ENCODE assay signal across 38 cellular contexts in the genomic region with DNA sequence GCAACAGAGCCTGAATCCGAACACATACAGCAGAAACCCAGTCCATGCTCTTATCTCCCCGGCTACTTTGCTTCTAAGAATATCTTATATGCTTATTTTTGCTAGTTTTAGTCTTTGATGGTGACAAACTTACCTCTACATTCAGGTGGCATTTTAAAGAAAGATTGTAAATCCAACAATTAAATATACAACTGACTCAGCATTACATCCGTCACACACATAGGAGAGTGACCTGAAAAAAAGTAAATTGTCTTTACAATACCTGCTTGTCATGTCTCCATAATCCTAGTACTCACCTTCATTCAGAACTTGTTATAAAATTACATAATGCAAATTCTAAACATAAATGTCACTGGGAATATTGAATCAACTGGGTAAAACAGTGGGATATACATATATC. TPM values are rescaled to one million over a fixed set of nuclear protein-coding genes. Genes with fewer than 3 reads are reported as not detected.
"Had no signal": no experiment of that assay in that cellular context is flagged by ENCODE, and none has a peak within 500 bp of the region (broad histone marks: within the 10 kb centered on the region; RNA-seq: fewer than 3 reads in every experiment).

No MANE protein-coding gene starts in this region.

- FAIRE-seq: astrocyte, bronchial epithelial cell had no signal

- H3K9me3 ChIP-seq: adrenal gland, ascending aorta, body of pancreas, breast epithelium had no signal

- H3K4me1 ChIP-seq: adrenal gland, ascending aorta, body of pancreas, breast epithelium had no signal

- H3K27me3 ChIP-seq: adrenal gland, ascending aorta, body of pancreas, brain microvascular endothelial cell, breast epithelium, cardiac muscle cell had no signal

- DNase-seq: activated effector memory CD4-positive, alpha-beta T cell treated with anti-CD3 and anti-CD28 coated beads, Interleukin-2, amount 50 U/mL, for 16 hours; activated effector memory CD4-positive, alpha-beta T cell treated with Interleukin-2 at 50 U/mL for 16 hours; activated gamma-delta T cell; activated gamma-delta T cell treated with Interleukin-2 at 50 U/mL for 16 hours; activated naive CD4-positive, alpha-beta T cell; activated naive CD4-positive, alpha-beta T cell treated with anti-CD3 and anti-CD28 coated beads for 36 hours; activated naive CD4-positive, alpha-beta T cell treated with anti-CD3 and anti-CD28 coated beads, Interleukin-2, amount 10 ng/mL, durations not matched to agents 7 days and 5 days; activated naive CD4-positive, alpha-beta T cell treated with anti-CD3 and anti-CD28 coated beads, Interleukin-2, amount 50 U/mL, for 16 hours; activated naive CD4-positive, alpha-beta T cell treated with Interleukin-2 at 50 U/mL for 16 hours; activated naive CD8-positive, alpha-beta T cell treated with anti-CD3 and anti-CD28 coated beads for 36 hours; activated naive CD8-positive, alpha-beta T cell treated with anti-CD3 and anti-CD28 coated beads, Interleukin-2, amount 10 ng/mL, durations not matched to agents 7 days and 5 days; activated naive CD8-positive, alpha-beta T cell treated with anti-CD3 and anti-CD28 coated beads, Interleukin-2, amount 50 U/mL, for 24 hours; activated T-cell treated with anti-CD3 and anti-CD28 coated beads, Interleukin-2, amount 50 U/mL, for 1 hour; activated T-cell treated with anti-CD3 and anti-CD28 coated beads, Interleukin-2, amount 50 U/mL, for 24 hours; activated T-cell treated with anti-CD3 and anti-CD28 coated beads, Interleukin-2, amount 50 U/mL, for 4 hours; activated T-cell treated with anti-CD3 and anti-CD28 coated beads, Interleukin-2, amount 50 U/mL, for 48 hours; activated T-cell treated with anti-CD3 and anti-CD28 coated beads, Interleukin-2, amount 50 U/mL, for 72 hours; adrenal gland; amniotic stem cell; amygdala; anterior cingulate cortex; aorta; body of pancreas; brain microvascular endothelial cell; caudate nucleus; central memory CD4-positive, alpha-beta T cell; cerebellar nuclear complex had no signal

- H3K4me3 ChIP-seq: adrenal gland, ascending aorta, body of pancreas, breast epithelium, cardiac muscle cell had no signal

- H3K27ac ChIP-seq: adrenal gland, ascending aorta, body of pancreas, brain microvascular endothelial cell, breast epithelium, cardiac muscle cell had no signal

- H3K36me3 ChIP-seq: adrenal gland, ascending aorta, brain microvascular endothelial cell, breast epithelium, cardiac muscle cell had no signal

- ATAC-seq: activated naive CD4-positive, alpha-beta T cell treated with anti-CD3 and anti-CD28 coated beads, Interleukin-2, amount 50 U/mL, for 72 hours; activated naive CD8-positive, alpha-beta T cell treated with anti-CD3 and anti-CD28 coated beads, Interleukin-2, amount 50 U/mL, for 24 hours; activated T-cell treated with anti-CD3 and anti-CD28 coated beads, Interleukin-2, amount 50 U/mL, for 4 hours; activated T-cell treated with anti-CD3 and anti-CD28 coated beads, Interleukin-2, amount 50 U/mL, for 72 hours; activated T-helper 17 cell treated with anti-CD3 and anti-CD28 coated beads, Interleukin-2, amount 50 U/mL, for 72 hours; body of pancreas had no signal

RNA-seq across cellular contexts. Expression of gene BMP3, which starts 30.6 kb away (rescaled TPM):
- total RNA-seq: activated naive CD4-positive, alpha-beta T cell treated with anti-CD3 and anti-CD28 coated beads for 36 hours; activated naive CD4-positive, alpha-beta T cell treated with anti-CD3 and anti-CD28 coated beads, Interleukin-2, amount 50 U/mL, for 72 hours; activated naive CD8-positive, alpha-beta T cell treated with anti-CD3 and anti-CD28 coated beads for 36 hours; activated naive CD8-positive, alpha-beta T cell treated with anti-CD3 and anti-CD28 coated beads, Interleukin-2, amount 10 ng/mL, durations not matched to agents 7 days and 5 days; activated T-cell treated with anti-CD3 and anti-CD28 coated beads, Interleukin-2, amount 50 U/mL, for 4 hours; activated T-cell treated with anti-CD3 and anti-CD28 coated beads, Interleukin-2, amount 50 U/mL, for 72 hours; activated T-helper 1 cell treated with anti-CD3 and anti-CD28 coated beads, Interleukin-12 subunit alpha, Interleukin-12 subunit beta, Interleukin-2, Interleukin-4 antibody, amounts not matched to agents 30 ng/mL and 10 ng/mL and 1 ng/mL, durations not matched to agents 14 hours and 24 hours and 36 hours; activated T-helper 2 cell treated with anti-CD3 and anti-CD28 coated beads, Interferon-gamma antibody, Interleukin-2, Interleukin-4, amounts not matched to agents 10 μg/mL and 5 μg/mL and 100 μg/mL, durations not matched to agents 14 hours and 24 hours and 36 hours; ascending aorta; astrocyte; cardiac septum; chondrocyte had no signal
- polyA plus RNA-seq: cardiac muscle cell had no signal
